Comparison of ENCODE assay signal across 8 cellular contexts in the genomic region with DNA sequence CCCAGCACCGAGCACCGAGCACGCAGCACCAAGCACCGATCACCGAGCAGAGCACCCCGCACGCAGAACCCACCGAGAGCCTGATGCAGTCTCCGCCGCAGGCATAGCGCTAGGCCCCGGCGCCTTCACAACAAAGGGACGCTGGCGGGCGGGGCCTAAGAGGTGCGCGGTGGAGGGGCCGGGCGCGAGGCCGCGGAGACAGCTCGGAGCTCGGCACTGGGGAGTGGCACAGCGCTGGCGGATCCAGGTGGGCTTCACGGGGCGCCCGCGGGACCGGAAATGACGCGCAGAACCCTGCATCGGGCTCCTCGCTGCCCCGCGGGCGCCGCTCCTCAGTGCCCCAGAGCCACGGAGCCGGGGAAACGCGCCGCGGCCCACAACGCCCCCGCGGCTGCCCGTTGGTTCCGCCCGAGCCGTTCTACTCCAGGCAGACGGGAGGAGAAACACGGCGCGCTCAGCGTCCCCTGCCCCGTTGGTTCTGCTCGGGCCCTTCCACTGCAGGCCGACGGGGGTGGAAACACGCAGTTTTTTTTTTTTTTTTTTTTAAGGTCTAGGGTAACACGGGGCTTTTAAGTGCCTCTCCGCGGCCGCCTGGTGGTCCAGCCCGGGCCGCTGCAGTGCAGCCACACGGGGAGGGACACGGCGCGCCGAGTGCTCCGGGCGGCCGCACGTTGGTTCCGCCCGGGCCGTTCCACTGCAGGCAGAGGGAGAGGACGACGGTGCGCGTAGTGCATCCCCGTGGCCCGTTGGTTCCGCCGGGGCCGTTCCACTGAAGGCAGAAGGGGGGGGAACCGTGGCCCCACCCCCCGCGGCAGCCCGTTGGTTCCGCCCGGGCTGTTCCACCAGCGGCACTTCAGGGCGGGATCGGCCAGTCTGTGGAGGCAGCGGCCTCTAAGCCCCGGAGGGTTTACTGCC.
A peak's percentile ranks its signal among the peaks of the same experiment; 100 is the strongest.
DNase-seq lines count a peak whose midpoint lies in the region; ATAC-seq and TF ChIP-seq lines count a peak whose summit lies in the region.
"Not testable (repeated sequence)": the region's sequence is repeated elsewhere in the genome, so short reads cannot be mapped to it uniquely, and the experiment has no call there.

No MANE protein-coding gene starts in this region.

- not testable (repeated sequence) for TF ChIP-seq CTCF in choroid plexus epithelial cell (conservative IDR thresholded peaks at IDR 0.05; ENCODE audit: low read depth, low read length)

- not testable (repeated sequence) for H3K27me3 ChIP-seq in ACC112 (ENCODE audit: insufficient read depth, low read length); layer of hippocampus (ENCODE audit: control insufficient read depth, insufficient read depth, low read length)

- DNase-seq in NCI-H510A (lab: John Stamatoyannopoulos, UW) = peak; percentile 80
- peak; percentile 94 for DNase-seq in activated CD4-positive, alpha-beta T cell treated with anti-CD3 and anti-CD28 coated beads, Interleukin-2, amount 50 U/mL, for 48 hours
- peak; percentile 30 for DNase-seq in choroid plexus epithelial cell (ENCODE audit: low read depth)
- DNase-seq in stimulated activated CD4-positive, alpha-beta T cell treated with anti-CD3 and anti-CD28 coated beads, Interleukin-15, amount 100 ng/mL, for 1 hour (ENCODE audit: low read depth in 1 of 2, low spot score in 1 of 2) = peak; percentile 91 to 98

- H3K36me3 ChIP-seq in ACC112 (ENCODE audit: insufficient read depth, low read length) = not testable (repeated sequence)

- not testable (repeated sequence) for H3K4me1 ChIP-seq in ACC112 (ENCODE audit: control insufficient read depth, insufficient read depth, low read length, unreplicated experiment)

- peak; percentile 66 for ATAC-seq in GM19035 (IDR thresholded peaks at IDR 0.05; ENCODE audit: unreplicated experiment)
- ATAC-seq in HG03159 (IDR thresholded peaks at IDR 0.05; ENCODE audit: unreplicated experiment) = peak; percentile 71

- H2AFZ ChIP-seq in ACC112 (ENCODE audit: low read length, unreplicated experiment) = not testable (repeated sequence)

- not testable (repeated sequence) for H3K4me3 ChIP-seq in ACC112 (ENCODE audit: low read depth, low read length)
- H3K4me3 ChIP-seq in choroid plexus epithelial cell (ENCODE audit: low read depth, low read length) = peak overlapping the region; percentile 52

- peak overlapping the region; percentile 67 for H3K27ac ChIP-seq in ACC112 (ENCODE audit: low read depth, low read length)
- peak overlapping the region; percentile 92 for H3K27ac ChIP-seq in layer of hippocampus (ENCODE audit: low read depth, low read length)

- H3K79me2 ChIP-seq in ACC112 (ENCODE audit: control insufficient read depth, insufficient read depth, low read length, unreplicated experiment) = not testable (repeated sequence)

Comparison
In these comparisons a context has a peak if more than half of its experiments do, and no peak if none do; other contexts are left out.
1. DNase-seq: peak in every context shown above with its lines; median percentile 94 in stimulated activated CD4-positive, alpha-beta T cell treated with anti-CD3 and anti-CD28 coated beads, Interleukin-15, amount 100 ng/mL, for 1 hour; 94 in activated CD4-positive, alpha-beta T cell treated with anti-CD3 and anti-CD28 coated beads, Interleukin-2, amount 50 U/mL, for 48 hours; 80 in NCI-H510A; 30 in choroid plexus epithelial cell.